8 cellular contexts compared by ENCODE assay signal in the genomic region with DNA sequence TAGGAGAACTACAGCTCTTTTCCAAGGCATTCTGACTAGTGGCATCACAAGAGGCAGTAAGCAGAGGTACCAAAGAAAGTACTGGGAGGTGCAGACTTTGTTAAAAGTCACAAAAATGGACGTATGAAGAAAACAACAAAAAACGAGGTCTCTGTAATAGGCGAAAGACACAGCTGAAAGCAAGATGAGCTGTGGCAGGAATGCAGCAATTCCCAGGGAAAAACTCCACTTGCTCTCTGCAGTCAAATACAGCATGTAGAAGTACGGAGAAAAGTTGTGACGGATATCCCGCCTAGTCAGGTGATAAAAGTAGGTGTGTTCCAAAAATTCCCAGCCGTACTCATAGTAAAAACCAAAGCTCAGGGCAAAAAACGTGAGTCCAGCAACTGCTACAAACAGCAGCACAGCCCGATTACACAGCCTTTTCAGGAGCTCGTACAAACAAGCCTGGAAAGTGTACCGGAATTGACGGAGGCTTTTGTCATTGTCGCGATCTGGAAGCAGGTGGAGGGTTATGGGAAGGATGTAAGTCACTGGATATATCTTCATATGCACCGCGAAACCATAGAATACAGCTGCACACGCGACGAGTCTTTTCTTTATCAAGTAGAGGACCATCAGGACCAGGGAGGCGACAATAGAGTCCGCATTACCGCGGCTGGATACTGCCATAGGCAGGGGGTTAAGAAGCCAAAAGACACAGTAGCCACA. TPM values are rescaled to one million over a fixed set of nuclear protein-coding genes. Genes with fewer than 3 reads are reported as not detected.
DNase-seq lines count a peak whose midpoint lies in the region; ATAC-seq and TF ChIP-seq lines count a peak whose summit lies in the region.

No MANE protein-coding gene starts in this region.

- no peak for TF ChIP-seq POLR2A in vagina (IDR thresholded peaks at IDR 0.05)

- peaks cover 4% of the 10 kb centered on the region; the same call in 1 of the 2 replicates for H3K36me3 ChIP-seq in OCI-LY1 (ENCODE audit: insufficient read depth, low read length)
- no peaks in the 10 kb centered on the region for H3K36me3 ChIP-seq in mucosa of descending colon (ENCODE audit: low read depth)
- peaks cover 0 to 9% of the 10 kb centered on the region in 2 donors for H3K36me3 ChIP-seq in vagina

- no peaks in the 10 kb centered on the region for H4K20me1 ChIP-seq in OCI-LY1 (ENCODE audit: insufficient read depth, low read length)

- H3F3A ChIP-seq in OCI-LY1 (ENCODE audit: insufficient read depth, low read length) = no peaks in the 10 kb centered on the region

- H3K9ac ChIP-seq in OCI-LY1 (ENCODE audit: low read length) = peak overlapping the region; percentile 61

- H3K27me3 ChIP-seq in OCI-LY1 (ENCODE audit: insufficient read depth, low read length) (no peaks in the 10 kb centered on the region), vagina (no peaks in the 10 kb centered on the region)

- peak; percentile 13 for DNase-seq in EH (ENCODE audit: low read depth)
- peak; percentile 19 for DNase-seq in dermis blood vessel endothelial cell
- peak in 1 of 3 donors; percentile 15 for DNase-seq in mucosa of descending colon
- peak in 1 of 2 donors; percentile 70 for DNase-seq in vagina (ENCODE audit: extremely low spot score in 2 of 2)
- DNase-seq in COR-L47 (lab: John Stamatoyannopoulos, UW) = no peak
- DNase-seq in NCI-H1436 treated with DMSO at 0.1 percent for 48 hours (lab: John Stamatoyannopoulos, UW) = no peak

- H3K9me3 ChIP-seq in OCI-LY1 (ENCODE audit: low read length) (no peaks in the 10 kb centered on the region), mucosa of descending colon (no peaks in the 10 kb centered on the region), vagina (no peaks in the 10 kb centered on the region)

- ATAC-seq in GM21526 (IDR thresholded peaks at IDR 0.05; ENCODE audit: low FRiP score, unreplicated experiment) = peak; percentile 10
- ATAC-seq in mucosa of descending colon = peak; percentile 18

- peak overlapping the region; percentile 73 for H3K4me2 ChIP-seq in OCI-LY1 (ENCODE audit: low read length)

- H3K27ac ChIP-seq in OCI-LY1 (ENCODE audit: low read depth, low read length, poor library complexity, severe bottlenecking) = no peak overlapping the region
- peak overlapping the region; percentile 45 for H3K27ac ChIP-seq in vagina

- H2AFZ ChIP-seq in OCI-LY1 (ENCODE audit: low read length) = no peak overlapping the region

- H3K4me1 ChIP-seq in OCI-LY1 (ENCODE audit: insufficient read depth, low read length, severe bottlenecking) (peaks cover 29% of the 10 kb centered on the region), mucosa of descending colon (ENCODE audit: low read depth) (peaks cover 16% of the 10 kb centered on the region), vagina (peaks cover 29% of the 10 kb centered on the region)

- no peaks in the 10 kb centered on the region for H3K9me2 ChIP-seq in OCI-LY1 (ENCODE audit: low read depth, low read length)

- no peaks in the 10 kb centered on the region for H3K79me2 ChIP-seq in OCI-LY1 (ENCODE audit: insufficient read depth, low read length)

- TF ChIP-seq CTCF in OCI-LY1 (IDR thresholded peaks at IDR 0.05; ENCODE audit: low read length) (no peak), mucosa of descending colon (IDR thresholded peaks at IDR 0.05) (no peak), vagina (IDR thresholded peaks at IDR 0.05) (no peak)

- intact Hi-C loops in mucosa of descending colon (cut with DNase I, micrococcal nuclease) = no loop called here
- intact Hi-C loops in vagina (cut with DNase I) = no loop called here

- H3K4me3 ChIP-seq in OCI-LY1 (ENCODE audit: low read depth, low read length, poor library complexity, severe bottlenecking) (peak overlapping the region; percentile 74), mucosa of descending colon (peak overlapping the region; percentile 72), vagina (peak overlapping the region; percentile 79 to 93)

RNA-seq across cellular contexts. Expression of a gene that starts 1.0 kb away (rescaled TPM):
- 2.6 and 3.5 TPM in 2 replicates for total RNA-seq in dermis blood vessel endothelial cell
- 1 to 10 TPM; 5.0 to 6.3 (median 5.9) TPM for total RNA-seq in mucosa of descending colon
- 2.7 TPM for total RNA-seq in vagina

RNA-seq across cellular contexts. Expression of a gene that starts 39.1 kb away (rescaled TPM):
- total RNA-seq in dermis blood vessel endothelial cell (not detected in 2 replicates), mucosa of descending colon (under 1 TPM; 0.23 to 0.73 (median 0.27) TPM), vagina (not detected)

RNA-seq across cellular contexts. Expression of a gene that starts 50.5 kb away (rescaled TPM):
- total RNA-seq in dermis blood vessel endothelial cell (not detected in 2 replicates), mucosa of descending colon (under 1 TPM in 1 of 3 donors, not detected in 2; 0.47 TPM), vagina (not detected)

Comparison
In these comparisons a context has a peak if more than half of its experiments do, and no peak if none do; other contexts are left out.
1. DNase-seq: peak in EH (single experiment) and dermis blood vessel endothelial cell (single experiment); none in COR-L47 (single experiment) and NCI-H1436 treated with DMSO at 0.1 percent for 48 hours (single experiment).
2. Peak in every context shown above with its lines, with median percentiles within 50 percentile points of each other: H3K4me3 ChIP-seq.